ENCODE assay signal across 1 cellular context in the genomic region with DNA sequence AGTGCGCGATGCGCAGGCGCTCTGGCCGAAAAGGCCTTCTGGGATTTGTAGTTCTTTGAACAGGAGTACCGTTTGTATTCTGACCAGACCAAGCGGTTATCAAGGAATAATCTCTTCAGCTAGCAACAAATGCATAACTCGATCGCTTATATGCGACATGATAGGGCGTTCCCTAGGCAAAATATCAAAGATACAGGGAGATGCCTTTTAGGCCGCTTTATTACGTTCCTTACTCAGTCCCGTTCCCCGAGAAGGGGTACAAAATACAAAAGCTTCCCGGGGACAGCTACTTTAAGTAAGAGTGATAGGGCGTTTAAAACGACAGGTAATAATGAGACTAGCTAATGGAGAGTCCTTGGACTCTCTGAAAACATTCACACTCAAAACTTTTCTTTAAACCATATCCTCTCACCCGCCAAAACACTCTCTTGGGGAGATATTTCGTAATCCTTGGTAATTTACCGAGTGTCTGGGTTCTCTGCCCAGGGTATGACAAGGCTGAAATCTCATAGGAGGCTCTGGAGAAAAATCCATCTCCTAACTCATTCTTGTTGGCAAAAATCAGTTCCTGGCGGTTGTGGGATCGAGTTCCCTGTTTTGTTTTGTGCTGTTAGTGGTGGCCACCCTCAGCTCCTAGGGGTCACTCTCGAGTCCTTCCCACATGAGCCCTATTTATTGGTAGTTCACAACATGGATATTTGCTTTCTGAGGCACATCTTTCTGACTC.
A peak's percentile ranks its signal among the peaks of the same experiment; 100 is the strongest.
TF ChIP-seq lines count a peak whose summit lies in the region.

No MANE protein-coding gene starts in this region.

TF ChIP-seq in K562, 482 proteins besides CTCF, POLR2A, EP300 and RAD21:
- TF ChIP-seq CEBPB (tag; IDR thresholded peaks at IDR 0.05) (peak; percentile 83), CREB1 (IDR thresholded peaks at IDR 0.05) (no peak), CREB1 (CRISPR knock-in tag; IDR thresholded peaks at IDR 0.05) (peak; percentile 38; the same call in 1 of the 2 replicates), TBL1XR1 (IDR thresholded peaks at IDR 0.05; ENCODE audit: low read length in 2 of 2) (no peak), FOS (IDR thresholded peaks at IDR 0.05; ENCODE audit: extremely low read depth, insufficient read length) (no peak), SIX5 (IDR thresholded peaks at IDR 0.05; ENCODE audit: borderline replicate concordance in 1 of 2, insufficient read depth in 1 of 2, low read depth in 1 of 2, low read length in 2 of 2) (peak; percentile 63 to 70; a peak in 3 of 4 replicates), MED1 (CRISPR knock-in tag; IDR thresholded peaks at IDR 0.05; ENCODE audit: borderline replicate concordance) (no peak), LCOR (CRISPR knock-in tag; IDR thresholded peaks at IDR 0.05) (no peak), CC2D1A (IDR thresholded peaks at IDR 0.05) (0 out of 2 replicates have a peak, but pooled peaks have one; percentile 19), SP1 (CRISPR knock-in tag; IDR thresholded peaks at IDR 0.05) (peak; percentile 53; the same call in 1 of the 2 replicates), NCOA6 (IDR thresholded peaks at IDR 0.05) (no peak), PTRF (tag; IDR thresholded peaks at IDR 0.05) (no peak), CEBPG (CRISPR knock-in tag; IDR thresholded peaks at IDR 0.05) (0 out of 2 replicates have a peak, but pooled peaks have one; percentile 27), CEBPG (tag; conservative IDR thresholded peaks at IDR 0.05 in 1 of 2, IDR thresholded peaks at IDR 0.05 in 1 of 2) (peak; percentile 68 to 88), ZNF143 (CRISPR knock-in tag; IDR thresholded peaks at IDR 0.05) (peak; percentile 89), MTF1 (CRISPR knock-in tag; IDR thresholded peaks at IDR 0.05; ENCODE audit: borderline replicate concordance) (no peak), MIER1 (IDR thresholded peaks at IDR 0.05; ENCODE audit: low read depth) (no peak), CBX2 (IDR thresholded peaks at IDR 0.05; ENCODE audit: insufficient read depth, low read length, poor library complexity, severe bottlenecking) (no peak), EP400 (IDR thresholded peaks at IDR 0.05) (0 out of 2 replicates have a peak, but pooled peaks have one; percentile 9), ZNF282 (CRISPR knock-in tag; IDR thresholded peaks at IDR 0.05) (no peak), CHCHD3 (CRISPR knock-in tag; IDR thresholded peaks at IDR 0.05) (no peak), NRF1 (conservative IDR thresholded peaks at IDR 0.05 in 1 of 2, IDR thresholded peaks at IDR 0.05 in 1 of 2) (peak; percentile 95 to 96), ELF4 (CRISPR knock-in tag; IDR thresholded peaks at IDR 0.05) (no peak), SMARCC2 (IDR thresholded peaks at IDR 0.05; ENCODE audit: low read depth) (0 out of 2 replicates have a peak, but pooled peaks have one; percentile 22), ATF7 (IDR thresholded peaks at IDR 0.05) (0 out of 2 replicates have a peak, but pooled peaks have one; percentile 26), HCFC1 (IDR thresholded peaks at IDR 0.05; ENCODE audit: low read depth, low read length) (peak; percentile 90), FOXK2 (conservative IDR thresholded peaks at IDR 0.05 in 1 of 2, IDR thresholded peaks at IDR 0.05 in 1 of 2; ENCODE audit: low read depth in 2 of 2) (peak; percentile 30 to 36; a peak in 2 of 4 replicates), NR2C2 (CRISPR knock-in tag; IDR thresholded peaks at IDR 0.05) (no peak), NR2C2 (tag; IDR thresholded peaks at IDR 0.05) (peak; percentile 62; the same call in 1 of the 2 replicates), NCOA1 (IDR thresholded peaks at IDR 0.05; ENCODE audit: low read depth) (0 out of 2 replicates have a peak, but pooled peaks have one; percentile 2), ATF1 (CRISPR knock-in tag; IDR thresholded peaks at IDR 0.05) (no peak), ATF1 (tag; IDR thresholded peaks at IDR 0.05) (peak; percentile 51; the same call in 1 of the 2 replicates)
- TF ChIP-seq, protein P1, sequence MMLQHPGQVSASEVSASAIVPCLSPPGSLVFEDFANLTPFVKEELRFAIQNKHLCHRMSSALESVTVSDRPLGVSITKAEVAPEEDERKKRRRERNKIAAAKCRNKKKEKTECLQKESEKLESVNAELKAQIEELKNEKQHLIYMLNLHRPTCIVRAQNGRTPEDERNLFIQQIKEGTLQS (IDR thresholded peaks at IDR 0.05): 0 out of 2 replicates have a peak, but pooled peaks have one; percentile 10
- TF ChIP-seq, protein P1 (CRISPR knock-in tag; conservative IDR thresholded peaks at IDR 0.05): no peak
- TF ChIP-seq, protein P2, sequence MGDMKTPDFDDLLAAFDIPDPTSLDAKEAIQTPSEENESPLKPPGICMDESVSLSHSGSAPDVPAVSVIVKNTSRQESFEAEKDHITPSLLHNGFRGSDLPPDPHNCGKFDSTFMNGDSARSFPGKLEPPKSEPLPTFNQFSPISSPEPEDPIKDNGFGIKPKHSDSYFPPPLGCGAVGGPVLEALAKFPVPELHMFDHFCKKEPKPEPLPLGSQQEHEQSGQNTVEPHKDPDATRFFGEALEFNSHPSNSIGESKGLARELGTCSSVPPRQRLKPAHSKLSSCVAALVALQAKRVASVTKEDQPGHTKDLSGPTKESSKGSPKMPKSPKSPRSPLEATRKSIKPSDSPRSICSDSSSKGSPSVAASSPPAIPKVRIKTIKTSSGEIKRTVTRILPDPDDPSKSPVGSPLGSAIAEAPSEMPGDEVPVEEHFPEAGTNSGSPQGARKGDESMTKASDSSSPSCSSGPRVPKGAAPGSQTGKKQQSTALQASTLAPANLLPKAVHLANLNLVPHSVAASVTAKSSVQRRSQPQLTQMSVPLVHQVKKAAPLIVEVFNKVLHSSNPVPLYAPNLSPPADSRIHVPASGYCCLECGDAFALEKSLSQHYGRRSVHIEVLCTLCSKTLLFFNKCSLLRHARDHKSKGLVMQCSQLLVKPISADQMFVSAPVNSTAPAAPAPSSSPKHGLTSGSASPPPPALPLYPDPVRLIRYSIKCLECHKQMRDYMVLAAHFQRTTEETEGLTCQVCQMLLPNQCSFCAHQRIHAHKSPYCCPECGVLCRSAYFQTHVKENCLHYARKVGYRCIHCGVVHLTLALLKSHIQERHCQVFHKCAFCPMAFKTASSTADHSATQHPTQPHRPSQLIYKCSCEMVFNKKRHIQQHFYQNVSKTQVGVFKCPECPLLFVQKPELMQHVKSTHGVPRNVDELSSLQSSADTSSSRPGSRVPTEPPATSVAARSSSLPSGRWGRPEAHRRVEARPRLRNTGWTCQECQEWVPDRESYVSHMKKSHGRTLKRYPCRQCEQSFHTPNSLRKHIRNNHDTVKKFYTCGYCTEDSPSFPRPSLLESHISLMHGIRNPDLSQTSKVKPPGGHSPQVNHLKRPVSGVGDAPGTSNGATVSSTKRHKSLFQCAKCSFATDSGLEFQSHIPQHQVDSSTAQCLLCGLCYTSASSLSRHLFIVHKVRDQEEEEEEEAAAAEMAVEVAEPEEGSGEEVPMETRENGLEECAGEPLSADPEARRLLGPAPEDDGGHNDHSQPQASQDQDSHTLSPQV (IDR thresholded peaks at IDR 0.05): 0 out of 2 replicates have a peak, but pooled peaks have one; percentile 21
- TF ChIP-seq, protein P3, sequence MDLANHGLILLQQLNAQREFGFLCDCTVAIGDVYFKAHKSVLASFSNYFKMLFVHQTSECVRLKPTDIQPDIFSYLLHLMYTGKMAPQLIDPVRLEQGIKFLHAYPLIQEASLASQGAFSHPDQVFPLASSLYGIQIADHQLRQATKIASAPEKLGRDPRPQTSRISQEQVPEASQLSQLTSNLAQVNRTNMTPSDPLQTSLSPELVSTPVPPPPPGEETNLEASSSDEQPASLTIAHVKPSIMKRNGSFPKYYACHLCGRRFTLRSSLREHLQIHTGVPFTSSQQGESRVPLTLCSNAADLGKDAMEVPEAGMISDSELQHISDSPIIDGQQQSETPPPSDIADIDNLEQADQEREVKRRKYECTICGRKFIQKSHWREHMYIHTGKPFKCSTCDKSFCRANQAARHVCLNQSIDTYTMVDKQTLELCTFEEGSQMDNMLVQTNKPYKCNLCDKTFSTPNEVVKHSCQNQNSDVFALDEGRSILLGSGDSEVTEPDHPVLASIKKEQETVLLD (IDR thresholded peaks at IDR 0.05): 0 out of 2 replicates have a peak, but pooled peaks have one; percentile 22
- TF ChIP-seq, protein P4, sequence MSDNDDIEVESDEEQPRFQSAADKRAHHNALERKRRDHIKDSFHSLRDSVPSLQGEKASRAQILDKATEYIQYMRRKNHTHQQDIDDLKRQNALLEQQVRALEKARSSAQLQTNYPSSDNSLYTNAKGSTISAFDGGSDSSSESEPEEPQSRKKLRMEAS (CRISPR knock-in tag; IDR thresholded peaks at IDR 0.05): no peak
- TF ChIP-seq, protein P5, sequence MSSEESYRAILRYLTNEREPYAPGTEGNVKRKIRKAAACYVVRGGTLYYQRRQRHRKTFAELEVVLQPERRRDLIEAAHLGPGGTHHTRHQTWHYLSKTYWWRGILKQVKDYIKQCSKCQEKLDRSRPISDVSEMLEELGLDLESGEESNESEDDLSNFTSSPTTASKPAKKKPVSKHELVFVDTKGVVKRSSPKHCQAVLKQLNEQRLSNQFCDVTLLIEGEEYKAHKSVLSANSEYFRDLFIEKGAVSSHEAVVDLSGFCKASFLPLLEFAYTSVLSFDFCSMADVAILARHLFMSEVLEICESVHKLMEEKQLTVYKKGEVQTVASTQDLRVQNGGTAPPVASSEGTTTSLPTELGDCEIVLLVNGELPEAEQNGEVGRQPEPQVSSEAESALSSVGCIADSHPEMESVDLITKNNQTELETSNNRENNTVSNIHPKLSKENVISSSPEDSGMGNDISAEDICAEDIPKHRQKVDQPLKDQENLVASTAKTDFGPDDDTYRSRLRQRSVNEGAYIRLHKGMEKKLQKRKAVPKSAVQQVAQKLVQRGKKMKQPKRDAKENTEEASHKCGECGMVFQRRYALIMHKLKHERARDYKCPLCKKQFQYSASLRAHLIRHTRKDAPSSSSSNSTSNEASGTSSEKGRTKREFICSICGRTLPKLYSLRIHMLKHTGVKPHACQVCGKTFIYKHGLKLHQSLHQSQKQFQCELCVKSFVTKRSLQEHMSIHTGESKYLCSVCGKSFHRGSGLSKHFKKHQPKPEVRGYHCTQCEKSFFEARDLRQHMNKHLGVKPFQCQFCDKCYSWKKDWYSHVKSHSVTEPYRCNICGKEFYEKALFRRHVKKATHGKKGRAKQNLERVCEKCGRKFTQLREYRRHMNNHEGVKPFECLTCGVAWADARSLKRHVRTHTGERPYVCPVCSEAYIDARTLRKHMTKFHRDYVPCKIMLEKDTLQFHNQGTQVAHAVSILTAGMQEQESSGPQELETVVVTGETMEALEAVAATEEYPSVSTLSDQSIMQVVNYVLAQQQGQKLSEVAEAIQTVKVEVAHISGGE (CRISPR knock-in tag; IDR thresholded peaks at IDR 0.05): peak in 1 of 3 experiments; percentile 50; a peak in 2 of 6 replicates
- TF ChIP-seq, protein P6, sequence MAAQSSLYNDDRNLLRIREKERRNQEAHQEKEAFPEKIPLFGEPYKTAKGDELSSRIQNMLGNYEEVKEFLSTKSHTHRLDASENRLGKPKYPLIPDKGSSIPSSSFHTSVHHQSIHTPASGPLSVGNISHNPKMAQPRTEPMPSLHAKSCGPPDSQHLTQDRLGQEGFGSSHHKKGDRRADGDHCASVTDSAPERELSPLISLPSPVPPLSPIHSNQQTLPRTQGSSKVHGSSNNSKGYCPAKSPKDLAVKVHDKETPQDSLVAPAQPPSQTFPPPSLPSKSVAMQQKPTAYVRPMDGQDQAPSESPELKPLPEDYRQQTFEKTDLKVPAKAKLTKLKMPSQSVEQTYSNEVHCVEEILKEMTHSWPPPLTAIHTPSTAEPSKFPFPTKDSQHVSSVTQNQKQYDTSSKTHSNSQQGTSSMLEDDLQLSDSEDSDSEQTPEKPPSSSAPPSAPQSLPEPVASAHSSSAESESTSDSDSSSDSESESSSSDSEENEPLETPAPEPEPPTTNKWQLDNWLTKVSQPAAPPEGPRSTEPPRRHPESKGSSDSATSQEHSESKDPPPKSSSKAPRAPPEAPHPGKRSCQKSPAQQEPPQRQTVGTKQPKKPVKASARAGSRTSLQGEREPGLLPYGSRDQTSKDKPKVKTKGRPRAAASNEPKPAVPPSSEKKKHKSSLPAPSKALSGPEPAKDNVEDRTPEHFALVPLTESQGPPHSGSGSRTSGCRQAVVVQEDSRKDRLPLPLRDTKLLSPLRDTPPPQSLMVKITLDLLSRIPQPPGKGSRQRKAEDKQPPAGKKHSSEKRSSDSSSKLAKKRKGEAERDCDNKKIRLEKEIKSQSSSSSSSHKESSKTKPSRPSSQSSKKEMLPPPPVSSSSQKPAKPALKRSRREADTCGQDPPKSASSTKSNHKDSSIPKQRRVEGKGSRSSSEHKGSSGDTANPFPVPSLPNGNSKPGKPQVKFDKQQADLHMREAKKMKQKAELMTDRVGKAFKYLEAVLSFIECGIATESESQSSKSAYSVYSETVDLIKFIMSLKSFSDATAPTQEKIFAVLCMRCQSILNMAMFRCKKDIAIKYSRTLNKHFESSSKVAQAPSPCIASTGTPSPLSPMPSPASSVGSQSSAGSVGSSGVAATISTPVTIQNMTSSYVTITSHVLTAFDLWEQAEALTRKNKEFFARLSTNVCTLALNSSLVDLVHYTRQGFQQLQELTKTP (IDR thresholded peaks at IDR 0.05; ENCODE audit: low read depth in 1 of 2, partially characterized antibody in 2 of 2): peak in 1 of 2 experiments; percentile 78
